1 cellular context compared by ENCODE assay signal in the genomic region with DNA sequence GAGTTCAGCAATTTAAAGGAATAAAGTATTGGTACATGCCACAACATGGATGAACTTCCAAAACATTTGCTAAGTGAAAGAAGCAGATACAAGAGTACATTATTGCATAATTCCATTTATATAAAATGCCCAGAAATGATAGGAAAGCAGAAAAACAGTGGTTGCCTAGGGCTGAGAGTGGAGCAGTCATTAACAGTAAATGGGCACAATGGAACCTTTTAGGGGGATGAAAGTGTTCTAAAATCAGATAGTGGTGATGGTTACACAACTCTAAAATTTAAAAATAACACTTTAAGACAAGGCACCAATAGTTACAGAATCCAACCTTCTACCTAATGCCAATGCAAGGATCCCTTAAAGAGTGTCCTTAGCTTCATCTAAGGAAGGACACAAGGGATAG.
TF ChIP-seq lines count a peak whose summit lies in the region.

No MANE protein-coding gene starts in this region.

TF ChIP-seq in IMR-90, 13 proteins besides CTCF, POLR2A, EP300 and RAD21:
- TF ChIP-seq MAZ (IDR thresholded peaks at IDR 0.05; ENCODE audit: borderline replicate concordance, low read depth, low read length) (no peak), NFE2L2 (IDR thresholded peaks at IDR 0.05; ENCODE audit: low read depth, low read length) (no peak), FOS (IDR thresholded peaks at IDR 0.05; ENCODE audit: low read depth, low read length) (no peak), RCOR1 (IDR thresholded peaks at IDR 0.05; ENCODE audit: insufficient replicate concordance, low read length) (no peak), CEBPB (IDR thresholded peaks at IDR 0.05; ENCODE audit: low read depth, low read length) (peak; percentile 38; the same call in 1 of the 2 replicates)
TF ChIP-seq in IMR-90: peak in this region for 1.
